ENCODE assay signal across 13 cellular contexts in genomic region chr1:208161656-208162375, GRCh38.
DNase-seq lines count a peak whose midpoint lies in the region; ATAC-seq, FAIRE-seq and TF ChIP-seq lines count a peak whose summit lies in the region.
"Had no signal": no experiment of that assay in that cellular context is flagged by ENCODE, and none has a peak within 500 bp of the region (broad histone marks: within the 10 kb centered on the region; RNA-seq: fewer than 3 reads in every experiment).

No MANE protein-coding gene starts in this region.

- DNase-seq in A673 (ENCODE audit: low spot score) (peak; percentile 65), NCI-H1694 treated with DMSO at 0.1 percent for 48 hours (lab: John Stamatoyannopoulos, UW) (peak; percentile 95), esophagus muscularis mucosa (ENCODE audit: extremely low spot score) (no peak), myocyte (ENCODE audit: low read depth) (peak; percentile 90), frontal cortex (ENCODE audit: low spot score in 2 of 2) (no peak), spleen (no peak), GM13977 (ENCODE audit: low spot score) (no peak)
- DNase-seq: activated CD4-positive, alpha-beta T cell treated with anti-CD3 and anti-CD28 coated beads, Interleukin-2, amount 10 ng/mL, durations not matched to agents 24 days and 14 days; DMS53; NCI-H1436 treated with DMSO at 0.1 percent for 48 hours had no signal

- POLR2A ChIA-PET in A673 (lab: Charles Lee; ENCODE audit: low non-redundant PET): no interaction called here

- H3K27me3 ChIP-seq in A673 (replicated peaks; ENCODE audit: insufficient read depth, low read depth, low read length, poor library complexity) (peaks cover 6% of the 10 kb centered on the region), esophagus muscularis mucosa (no peaks in the 10 kb centered on the region), spleen (replicated peaks in 1 of 7) (peaks cover 0 to 22% (median 0%) of the 10 kb centered on the region in 7 donors)
- H3K27me3 ChIP-seq: breast epithelium had no signal

- BruUV-seq in A673 (replicated peaks; lab: Mats Ljungman, UMichigan): no TSS peak

- H3K4me1 ChIP-seq in A673 (ENCODE audit: insufficient read depth, low read length, poor library complexity, severe bottlenecking) (peaks cover 18% of the 10 kb centered on the region), esophagus muscularis mucosa (peaks cover 62 to 93% (median 90%) of the 10 kb centered on the region in 4 donors), spleen (peaks cover 0 to 18% (median 0%) of the 10 kb centered on the region in 6 donors)

- FAIRE-seq in frontal cortex (lab: Jason Lieb, UNC): no peak

- intact Hi-C loops in A673 (cut with micrococcal nuclease; ENCODE audit: unreplicated experiment): no loop called here
- intact Hi-C loops in esophagus muscularis mucosa (cut with DNase I): no loop called here
- intact Hi-C loops in spleen (cut with DNase I; ENCODE audit: low total_unique reads): no loop called here

- H3K4me3 ChIP-seq in A673 (ENCODE audit: low read depth, low read length, poor library complexity, severe bottlenecking) (no peak overlapping the region), esophagus muscularis mucosa (no peak overlapping the region), spleen (no peak overlapping the region)
- H3K4me3 ChIP-seq: breast epithelium had no signal

- in situ Hi-C loops in GM13977 (cut with MboI; ENCODE audit: low pct_unique_long_range_greater_than_20kb, low sequenced_read_pairs, unreplicated experiment): no loop called here

- no peak for TF ChIP-seq CTCF in A673 (conservative IDR thresholded peaks at IDR 0.05; ENCODE audit: low read depth, low read length)
- TF ChIP-seq CTCF in esophagus muscularis mucosa (IDR thresholded peaks at IDR 0.05): no peak
- TF ChIP-seq CTCF in spleen (IDR thresholded peaks at IDR 0.05 in 8 of 11, conservative IDR thresholded peaks at IDR 0.05 in 3 of 11): no peak
- TF ChIP-seq CTCF in GM13977 (IDR thresholded peaks at IDR 0.05; ENCODE audit: extremely low read depth, insufficient read depth, missing control alignments): no peak

- TF ChIP-seq POLR2A in esophagus muscularis mucosa (IDR thresholded peaks at IDR 0.05; ENCODE audit: low read depth) (no peak), spleen (IDR thresholded peaks at IDR 0.05) (no peak)

- H3K36me3 ChIP-seq in A673 (ENCODE audit: insufficient read depth, low read length, poor library complexity, severe bottlenecking) (no peaks in the 10 kb centered on the region), esophagus muscularis mucosa (no peaks in the 10 kb centered on the region), spleen (no peaks in the 10 kb centered on the region)
- H3K36me3 ChIP-seq: breast epithelium had no signal

- CTCF ChIA-PET in A673 (lab: Charles Lee): interaction anchor here (1.4 kb wide), 1 partner anchor 83 kb away, joined by 3 read pairs; no protein-coding TSS in a partner anchor

- no peaks in the 10 kb centered on the region for H3K9me3 ChIP-seq in A673 (ENCODE audit: low read depth, low read length, poor library complexity, severe bottlenecking)
- H3K9me3 ChIP-seq in esophagus muscularis mucosa: no peaks in the 10 kb centered on the region
- no peaks in the 10 kb centered on the region for H3K9me3 ChIP-seq in spleen
- H3K9me3 ChIP-seq: breast epithelium had no signal

- H3K27ac ChIP-seq in A673 (ENCODE audit: low read depth, low read length, poor library complexity, severe bottlenecking): no peak overlapping the region
- H3K27ac ChIP-seq in esophagus muscularis mucosa (replicated peaks in 1 of 4): peak overlapping the region; percentile 78 to 88 (median 82)
- no peak overlapping the region for H3K27ac ChIP-seq in spleen
- H3K27ac ChIP-seq: breast epithelium had no signal

- 22% methylated on average over 6 of the region's 6 CpGs for WGBS in esophagus muscularis mucosa
- 65 to 87% (median 82%) methylated on average over 6 of the region's 6 CpGs for WGBS in spleen, 5 donors

- no peak for TF ChIP-seq EP300 in esophagus muscularis mucosa (IDR thresholded peaks at IDR 0.05)

- no peak for ATAC-seq in HG02678 (IDR thresholded peaks at IDR 0.05; ENCODE audit: unreplicated experiment)
- ATAC-seq: HCT116 had no signal

Comparison
In these comparisons a context has a peak if more than half of its experiments do, and no peak if none do; other contexts are left out.
1. DNase-seq: peak in A673 (single experiment), NCI-H1694 treated with DMSO at 0.1 percent for 48 hours (single experiment) and myocyte (single experiment); none in esophagus muscularis mucosa (single experiment), frontal cortex (0 of 2), spleen (single experiment) and GM13977 (single experiment).
2. H3K27ac ChIP-seq: peak in esophagus muscularis mucosa (4 of 4); none in A673 (single experiment) and spleen (0 of 8).